14 cellular contexts compared by ENCODE assay signal in the genomic region with DNA sequence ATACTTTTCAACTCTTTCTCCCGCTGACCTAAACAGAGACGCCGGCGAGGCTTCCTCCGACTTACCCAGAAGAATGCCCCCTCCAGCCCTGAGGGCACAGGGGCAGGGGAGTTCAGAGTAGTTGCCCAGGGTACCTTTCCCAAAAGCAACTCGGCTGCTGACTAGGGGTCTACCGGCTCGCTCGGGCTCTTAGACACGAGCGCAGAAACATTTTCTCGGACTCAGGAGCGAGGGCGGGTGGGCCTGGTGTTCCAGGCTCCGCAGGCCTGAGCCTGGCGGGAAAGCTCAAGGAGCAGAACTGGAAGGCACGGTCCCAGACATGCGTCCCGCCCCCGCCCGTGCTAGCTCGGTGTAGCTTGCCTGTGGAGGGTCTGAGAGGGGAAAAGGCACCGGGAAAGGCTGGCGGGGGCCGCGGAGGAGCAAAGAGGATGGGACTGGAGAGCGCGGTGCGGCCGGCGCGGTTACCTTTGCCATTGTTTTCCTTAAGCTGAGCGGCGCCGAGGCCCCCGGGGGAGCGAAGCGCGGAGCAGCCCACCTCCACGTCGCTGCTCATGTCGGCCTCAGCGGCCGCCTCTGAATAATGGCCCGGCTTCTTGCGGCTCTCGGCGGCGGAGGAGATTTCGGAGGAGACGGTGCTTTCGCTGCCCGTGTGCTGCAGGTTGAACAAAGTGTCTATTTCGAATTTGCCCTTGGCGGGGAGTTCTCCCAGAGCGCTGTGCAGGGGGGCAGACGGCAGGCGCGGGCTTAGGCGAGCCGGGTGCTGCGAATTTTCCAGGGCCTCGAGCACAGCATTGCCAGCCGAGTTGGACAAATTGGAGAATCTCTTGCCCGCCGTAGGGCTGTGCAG. TPM values are rescaled to one million over a fixed set of nuclear protein-coding genes. Genes with fewer than 3 reads are reported as not detected.
DNase-seq lines count a peak whose midpoint lies in the region; ATAC-seq and TF ChIP-seq lines count a peak whose summit lies in the region.
"Had no signal": no experiment of that assay in that cellular context is flagged by ENCODE, and none has a peak within 500 bp of the region (broad histone marks: within the 10 kb centered on the region; RNA-seq: fewer than 3 reads in every experiment).

No MANE protein-coding gene starts in this region.

- peak overlapping the region; percentile 81 for H3K27ac Mint-ChIP-seq in CD4-positive, alpha-beta T cell
- H3K27ac Mint-ChIP-seq in activated naive CD8-positive, alpha-beta T cell treated with anti-CD3 and anti-CD28 coated beads for 36 hours: peak overlapping the region; percentile 48
- no peak overlapping the region for H3K27ac Mint-ChIP-seq in nephron

- H3K36me3 Mint-ChIP-seq in CD4-positive, alpha-beta T cell (ENCODE audit: low read depth): peaks cover 65% of the 10 kb centered on the region
- peaks cover 40% of the 10 kb centered on the region for H3K36me3 Mint-ChIP-seq in activated naive CD8-positive, alpha-beta T cell treated with anti-CD3 and anti-CD28 coated beads for 36 hours
- H3K36me3 Mint-ChIP-seq in nephron (ENCODE audit: low read depth): no peaks in the 10 kb centered on the region

- POLR2A ChIA-PET in CD4-positive, alpha-beta T cell (lab: Charles Lee): interaction anchor here (1.1 to 2.0 kb wide), 2 partner anchors 10 to 27 kb away, joined by 3 to 5 read pairs; no protein-coding TSS in a partner anchor

- H3K27me3 ChIP-seq in CD4-positive, alpha-beta T cell (ENCODE audit: control insufficient read depth, insufficient read depth, low read length): peaks cover 96% of the 10 kb centered on the region

- H3K4me1 Mint-ChIP-seq in CD4-positive, alpha-beta T cell (ENCODE audit: low read depth): peaks cover 44% of the 10 kb centered on the region
- H3K4me1 Mint-ChIP-seq in activated naive CD8-positive, alpha-beta T cell treated with anti-CD3 and anti-CD28 coated beads for 36 hours: peaks cover 17% of the 10 kb centered on the region
- H3K4me1 Mint-ChIP-seq in nephron: peaks cover 44% of the 10 kb centered on the region

- no peak for TF ChIP-seq CTCF in CD4-positive, alpha-beta T cell (IDR thresholded peaks at IDR 0.05)
- no peak for TF ChIP-seq CTCF in nephron (IDR thresholded peaks at IDR 0.05; ENCODE audit: unreplicated experiment in 3 of 3)

- peaks cover 89% of the 10 kb centered on the region for H3K27me3 Mint-ChIP-seq in CD4-positive, alpha-beta T cell
- H3K27me3 Mint-ChIP-seq in activated naive CD8-positive, alpha-beta T cell treated with anti-CD3 and anti-CD28 coated beads for 36 hours: peaks cover 95% of the 10 kb centered on the region
- peaks cover 100% of the 10 kb centered on the region for H3K27me3 Mint-ChIP-seq in nephron (ENCODE audit: low read depth)

- peak overlapping the region; percentile 76 for H3K4me3 Mint-ChIP-seq in CD4-positive, alpha-beta T cell
- H3K4me3 Mint-ChIP-seq in activated naive CD8-positive, alpha-beta T cell treated with anti-CD3 and anti-CD28 coated beads for 36 hours: peak overlapping the region; percentile 32
- peak overlapping the region in 2 of 3 experiments; percentile 36 to 50 for H3K4me3 Mint-ChIP-seq in nephron

- peaks cover 61% of the 10 kb centered on the region for H3K9me3 ChIP-seq in CD4-positive, alpha-beta T cell (ENCODE audit: control insufficient read depth, low read length)
- H3K9me3 ChIP-seq: thoracic aorta had no signal

- intact Hi-C loops in CD4-positive, alpha-beta T cell (cut with DNase I, micrococcal nuclease): loop anchor here (5.0 to 10.0 kb wide), 3 partner anchors 34 to 1748 kb away; partner anchors contain the start of genes HOXD10 (in 1 of the 2) and SP9 (in 1 of the 2)
- intact Hi-C loops in cardiac septum (cut with DNase I): no loop called here

- H3K27ac ChIP-seq in CD4-positive, alpha-beta T cell (ENCODE audit: low read depth, low read length): no peak overlapping the region

- CTCF ChIA-PET in CD4-positive, alpha-beta T cell (lab: Charles Lee): no interaction called here

- H3K9me3 Mint-ChIP-seq in CD4-positive, alpha-beta T cell: peaks cover 18% of the 10 kb centered on the region
- H3K9me3 Mint-ChIP-seq in activated naive CD8-positive, alpha-beta T cell treated with anti-CD3 and anti-CD28 coated beads for 36 hours: peaks cover 42% of the 10 kb centered on the region
- peaks cover 6% of the 10 kb centered on the region for H3K9me3 Mint-ChIP-seq in nephron

- DNase-seq in CD4-positive, alpha-beta T cell: peak in 1 of 10 experiments; percentile 29
- DNase-seq in ELF-1 (ENCODE audit: low read depth, low spot score) (peak; percentile 76), OCI-M1 (lab: John Stamatoyannopoulos, UW) (no peak), cardiac septum (ENCODE audit: low spot score) (no peak), superior temporal gyrus (ENCODE audit: extremely low spot score) (no peak)
- DNase-seq in activated naive CD8-positive, alpha-beta T cell treated with anti-CD3 and anti-CD28 coated beads for 36 hours: no peak
- DNase-seq: activated CD8-positive, alpha-beta memory T cell treated with anti-CD3 and anti-CD28 coated beads, Interleukin-2, amount 50 U/mL, for 48 hours; effector memory CD4-positive, alpha-beta T cell; foreskin melanocyte had no signal

- ATAC-seq in CD4-positive, alpha-beta T cell (ENCODE audit: poor library complexity): no peak
- no peak for ATAC-seq in HG03045 (IDR thresholded peaks at IDR 0.05; ENCODE audit: unreplicated experiment)

RNA-seq across cellular contexts. Expression of gene EVX2, which starts 0.7 kb away (rescaled TPM):
- total RNA-seq in CD4-positive, alpha-beta T cell: not detected
- total RNA-seq in activated naive CD8-positive, alpha-beta T cell treated with anti-CD3 and anti-CD28 coated beads for 36 hours: not detected
- total RNA-seq in cardiac septum: not detected
- total RNA-seq: mucosa of gallbladder, thoracic aorta had no signal

RNA-seq across cellular contexts. Expression of gene HOXD13, which starts 9.4 kb away (rescaled TPM):
- not detected for total RNA-seq in CD4-positive, alpha-beta T cell
- total RNA-seq in activated naive CD8-positive, alpha-beta T cell treated with anti-CD3 and anti-CD28 coated beads for 36 hours: not detected
- not detected for total RNA-seq in cardiac septum
- total RNA-seq: mucosa of gallbladder, thoracic aorta had no signal

RNA-seq across cellular contexts. Expression of gene HOXD12, which starts 16.5 kb away (rescaled TPM):
- not detected for total RNA-seq in CD4-positive, alpha-beta T cell
- not detected for total RNA-seq in activated naive CD8-positive, alpha-beta T cell treated with anti-CD3 and anti-CD28 coated beads for 36 hours
- total RNA-seq in cardiac septum: not detected
- total RNA-seq: mucosa of gallbladder, skeletal muscle tissue, thoracic aorta had no signal

RNA-seq across cellular contexts. Expression of gene HOXD11, which starts 24.0 kb away (rescaled TPM):
- not detected for total RNA-seq in CD4-positive, alpha-beta T cell
- total RNA-seq in activated naive CD8-positive, alpha-beta T cell treated with anti-CD3 and anti-CD28 coated beads for 36 hours: not detected
- total RNA-seq in cardiac septum: not detected
- total RNA-seq: mucosa of gallbladder, skeletal muscle tissue, thoracic aorta had no signal

RNA-seq across cellular contexts. Expression of gene HOXD10, which starts 33.5 kb away (rescaled TPM):
- not detected for total RNA-seq in CD4-positive, alpha-beta T cell
- not detected for total RNA-seq in activated naive CD8-positive, alpha-beta T cell treated with anti-CD3 and anti-CD28 coated beads for 36 hours
- total RNA-seq in cardiac septum: 0.16 TPM
- total RNA-seq: mucosa of gallbladder, thoracic aorta had no signal

Comparison
In these comparisons a context has a peak if more than half of its experiments do, and no peak if none do; other contexts are left out.
1. H3K27ac Mint-ChIP-seq: peak in CD4-positive, alpha-beta T cell (single experiment) and activated naive CD8-positive, alpha-beta T cell treated with anti-CD3 and anti-CD28 coated beads for 36 hours (single experiment); none in nephron (0 of 3).
2. Peak in every context shown above with its lines, with median percentiles within 50 percentile points of each other: H3K4me3 Mint-ChIP-seq.